Comparison of ENCODE assay signal across 11 cellular contexts in the genomic region with DNA sequence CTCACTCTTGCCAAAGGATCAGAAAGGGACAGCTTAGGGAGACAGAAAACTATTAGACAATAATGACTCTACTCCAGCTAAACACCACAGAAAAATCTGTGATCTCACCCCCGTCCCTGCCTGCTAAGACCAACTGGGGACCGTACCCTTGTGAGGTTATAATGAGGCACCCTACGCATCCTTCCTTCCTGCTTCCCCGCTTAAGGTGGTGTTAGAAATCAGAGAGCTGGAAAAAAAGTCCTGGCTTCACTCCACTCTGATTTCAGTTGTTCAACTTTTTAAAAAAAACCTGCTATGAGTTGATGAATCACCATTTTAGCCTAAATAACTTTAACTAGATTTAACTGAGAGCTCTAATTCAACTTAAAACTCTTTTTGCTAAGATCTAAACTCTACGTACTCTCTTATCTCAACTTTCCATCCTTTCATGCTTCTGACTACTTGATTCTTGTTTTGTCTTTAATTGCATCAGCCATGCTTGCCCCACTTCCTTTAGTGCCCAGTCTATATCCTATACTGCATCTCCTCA. TPM values are rescaled to one million over a fixed set of nuclear protein-coding genes. Genes with fewer than 3 reads are reported as not detected.
DNase-seq lines count a peak whose midpoint lies in the region; ATAC-seq lines count a peak whose summit lies in the region.
"Had no signal": no experiment of that assay in that cellular context is flagged by ENCODE, and none has a peak within 500 bp of the region (broad histone marks: within the 10 kb centered on the region; RNA-seq: fewer than 3 reads in every experiment).

No MANE protein-coding gene starts in this region.

- peaks cover 47% of the 10 kb centered on the region for H3K27me3 Mint-ChIP-seq in CD4-positive, CD25-positive, alpha-beta regulatory T cell

- peak overlapping the region in 2 of 3 donors; percentile 11 to 66 for H3K27ac Mint-ChIP-seq in CD4-positive, CD25-positive, alpha-beta regulatory T cell
- H3K27ac Mint-ChIP-seq in activated naive CD4-positive, alpha-beta T cell treated with anti-CD3 and anti-CD28 coated beads, Interleukin-2, amount 50 U/mL, for 72 hours: peak overlapping the region; percentile 21 to 94
- H3K27ac Mint-ChIP-seq: CD4-positive, alpha-beta T cell; stimulated activated naive B cell treated with anti-CD40 and anti-IgM and Interleukin-4, amounts not matched to agents 10 μg/mL and 1 μg/mL and 100 μg/mL, for 72 hours had no signal

- H3K4me1 ChIP-seq in CD4-positive, CD25-positive, alpha-beta regulatory T cell (ENCODE audit: control insufficient read depth, insufficient read depth, low read length, poor library complexity, severe bottlenecking): no peaks in the 10 kb centered on the region
- peaks cover 8% of the 10 kb centered on the region for H3K4me1 ChIP-seq in mesodermal cell (ENCODE audit: control insufficient read depth, insufficient read depth, low read length, poor library complexity, severe bottlenecking)

- no peaks in the 10 kb centered on the region for H3K36me3 Mint-ChIP-seq in CD4-positive, CD25-positive, alpha-beta regulatory T cell
- no peaks in the 10 kb centered on the region for H3K36me3 Mint-ChIP-seq in activated naive CD4-positive, alpha-beta T cell treated with anti-CD3 and anti-CD28 coated beads, Interleukin-2, amount 50 U/mL, for 72 hours
- H3K36me3 Mint-ChIP-seq: stimulated activated naive B cell treated with anti-CD40 and anti-IgM and Interleukin-4, amounts not matched to agents 10 μg/mL and 1 μg/mL and 100 μg/mL, for 72 hours had no signal

- no peaks in the 10 kb centered on the region for H3K9me3 Mint-ChIP-seq in CD4-positive, CD25-positive, alpha-beta regulatory T cell
- no peaks in the 10 kb centered on the region for H3K9me3 Mint-ChIP-seq in activated naive CD4-positive, alpha-beta T cell treated with anti-CD3 and anti-CD28 coated beads, Interleukin-2, amount 50 U/mL, for 72 hours
- H3K9me3 Mint-ChIP-seq: CD4-positive, alpha-beta T cell; stimulated activated naive B cell treated with anti-CD40 and anti-IgM and Interleukin-4, amounts not matched to agents 10 μg/mL and 1 μg/mL and 100 μg/mL, for 72 hours had no signal

- WGBS in mesodermal cell (ENCODE audit: insufficient coverage in 2 of 2), 2 experiments: 73 to 100% methylated on average over 1 to 3 of the region's 5 CpGs

- peaks cover 5% of the 10 kb centered on the region for H3K27me3 ChIP-seq in CD4-positive, CD25-positive, alpha-beta regulatory T cell (ENCODE audit: control insufficient read depth, insufficient read depth, low read length)
- no peaks in the 10 kb centered on the region for H3K27me3 ChIP-seq in H7 (ENCODE audit: control insufficient read depth, insufficient read depth, low read length)

- H3K4me1 Mint-ChIP-seq in CD4-positive, CD25-positive, alpha-beta regulatory T cell: peaks cover 8 to 13% (median 8%) of the 10 kb centered on the region in 4 donors
- H3K4me1 Mint-ChIP-seq: stimulated activated naive B cell treated with anti-CD40 and anti-IgM and Interleukin-4, amounts not matched to agents 10 μg/mL and 1 μg/mL and 100 μg/mL, for 72 hours had no signal

- no peaks in the 10 kb centered on the region for H3K36me3 ChIP-seq in CD4-positive, CD25-positive, alpha-beta regulatory T cell (ENCODE audit: control insufficient read depth, insufficient read depth, low read length)
- H3K36me3 ChIP-seq in H7 (replicated peaks; ENCODE audit: control insufficient read depth, insufficient read depth, low read length) (no peaks in the 10 kb centered on the region), mesodermal cell (ENCODE audit: control insufficient read depth, insufficient read depth, low read length) (no peaks in the 10 kb centered on the region)

- peak in 2 of 3 donors; percentile 9 to 32 for DNase-seq in CD4-positive, CD25-positive, alpha-beta regulatory T cell
- DNase-seq in H7: peak; percentile 18
- DNase-seq in activated naive CD4-positive, alpha-beta T cell treated with anti-CD3 and anti-CD28 coated beads, Interleukin-2, amount 50 U/mL, for 72 hours (ENCODE audit: low spot score in 2 of 2): peak in 1 of 2 donors; percentile 5
- DNase-seq in Kasumi-1 (lab: John Stamatoyannopoulos, UW): no peak
- DNase-seq: CD4-positive, alpha-beta T cell; NK-92 treated with Interleukin-12 subunit alpha and Interleukin-12 subunit beta, amount 100 ng/mL, for 24 hours; SIG-M5; stimulated activated naive B cell treated with anti-CD40 and anti-IgM and Interleukin-4, amounts not matched to agents 10 μg/mL and 1 μg/mL and 100 μg/mL, for 72 hours had no signal

- H3K4me3 ChIP-seq in CD4-positive, CD25-positive, alpha-beta regulatory T cell (ENCODE audit: low read depth, low read length): no peak overlapping the region
- H3K4me3 ChIP-seq in H7 (ENCODE audit: insufficient read depth, low read depth, low read length): no peak overlapping the region
- H3K4me3 ChIP-seq in mesodermal cell (ENCODE audit: extremely low read depth, insufficient read depth, low read length, poor library complexity, severe bottlenecking): no peak overlapping the region

- peak overlapping the region in 2 of 4 donors; percentile 5 to 26 for H3K4me3 Mint-ChIP-seq in CD4-positive, CD25-positive, alpha-beta regulatory T cell
- H3K4me3 Mint-ChIP-seq: CD4-positive, alpha-beta T cell; stimulated activated naive B cell treated with anti-CD40 and anti-IgM and Interleukin-4, amounts not matched to agents 10 μg/mL and 1 μg/mL and 100 μg/mL, for 72 hours had no signal

- H3K9me3 ChIP-seq in CD4-positive, CD25-positive, alpha-beta regulatory T cell (ENCODE audit: control insufficient read depth in 2 of 2, low read length in 2 of 2): no peaks in the 10 kb centered on the region
- no peaks in the 10 kb centered on the region for H3K9me3 ChIP-seq in mesodermal cell (ENCODE audit: control insufficient read depth, low read length)

- H3K27ac ChIP-seq in CD4-positive, CD25-positive, alpha-beta regulatory T cell (ENCODE audit: insufficient read depth, low read length, poor library complexity, severe bottlenecking): no peak overlapping the region
- peak overlapping the region; percentile 60 for H3K27ac ChIP-seq in mesodermal cell (ENCODE audit: low read depth, low read length, severe bottlenecking)

- peak in 1 of 2 donors; percentile 31 for ATAC-seq in CD4-positive, CD25-positive, alpha-beta regulatory T cell (ENCODE audit: low read depth in 2 of 2)
- peak; percentile 94 to 96 for ATAC-seq in activated naive CD4-positive, alpha-beta T cell treated with anti-CD3 and anti-CD28 coated beads, Interleukin-2, amount 50 U/mL, for 72 hours
- ATAC-seq in HG02970 (IDR thresholded peaks at IDR 0.05; ENCODE audit: low FRiP score, unreplicated experiment): no peak
- no peak for ATAC-seq in GM18502 (IDR thresholded peaks at IDR 0.05; ENCODE audit: poor library complexity, unreplicated experiment)
- ATAC-seq: stimulated activated naive B cell treated with anti-CD40 and anti-IgM and Interleukin-4, amounts not matched to agents 10 μg/mL and 1 μg/mL and 100 μg/mL, for 72 hours had no signal

RNA-seq across cellular contexts. Expression of a gene that starts 35.8 kb away (rescaled TPM):
- 8.0 TPM for total RNA-seq in CD4-positive, CD25-positive, alpha-beta regulatory T cell
- polyA plus RNA-seq in CD4-positive, CD25-positive, alpha-beta regulatory T cell: 10 to 100 TPM; 29.7 to 55.0 (median 43.1) TPM
- 10.9 and 11.0 TPM in 2 replicates for total RNA-seq in H7 (2014; rRNA removed; shearing (Covaris generic))
- total RNA-seq in activated naive CD4-positive, alpha-beta T cell treated with anti-CD3 and anti-CD28 coated beads, Interleukin-2, amount 50 U/mL, for 72 hours: 10 to 100 TPM; 12.1 to 18.1 TPM
- polyA plus RNA-seq in mesodermal cell (2013, experiment 1 of 2): 16.0 TPM
- polyA plus RNA-seq in mesodermal cell (2013, experiment 2 of 2): 17.5 TPM

RNA-seq across cellular contexts. Expression of a gene that starts 58.3 kb away (rescaled TPM):
- total RNA-seq in CD4-positive, CD25-positive, alpha-beta regulatory T cell: 12.0 TPM
- 1 to 10 TPM; 3.2 to 4.5 (median 3.7) TPM for polyA plus RNA-seq in CD4-positive, CD25-positive, alpha-beta regulatory T cell
- total RNA-seq in H7 (2014; rRNA removed; shearing (Covaris generic)): 8.7 and 9.2 TPM in 2 replicates
- 1 to 10 TPM; 3.2 to 3.8 TPM for total RNA-seq in activated naive CD4-positive, alpha-beta T cell treated with anti-CD3 and anti-CD28 coated beads, Interleukin-2, amount 50 U/mL, for 72 hours
- polyA plus RNA-seq in mesodermal cell (2013, experiment 1 of 2): 19.4 TPM
- 16.0 TPM for polyA plus RNA-seq in mesodermal cell (2013, experiment 2 of 2)

Comparison
In these comparisons a context has a peak if more than half of its experiments do, and no peak if none do; other contexts are left out.
1. ATAC-seq: peak in activated naive CD4-positive, alpha-beta T cell treated with anti-CD3 and anti-CD28 coated beads, Interleukin-2, amount 50 U/mL, for 72 hours (2 of 2); none in HG02970 (single experiment) and GM18502 (single experiment).
2. DNase-seq: peak in CD4-positive, CD25-positive, alpha-beta regulatory T cell (2 of 3) and H7 (single experiment); none in Kasumi-1 (0 of 2).